Comparison of ENCODE assay signal across 9 cellular contexts in the genomic region with DNA sequence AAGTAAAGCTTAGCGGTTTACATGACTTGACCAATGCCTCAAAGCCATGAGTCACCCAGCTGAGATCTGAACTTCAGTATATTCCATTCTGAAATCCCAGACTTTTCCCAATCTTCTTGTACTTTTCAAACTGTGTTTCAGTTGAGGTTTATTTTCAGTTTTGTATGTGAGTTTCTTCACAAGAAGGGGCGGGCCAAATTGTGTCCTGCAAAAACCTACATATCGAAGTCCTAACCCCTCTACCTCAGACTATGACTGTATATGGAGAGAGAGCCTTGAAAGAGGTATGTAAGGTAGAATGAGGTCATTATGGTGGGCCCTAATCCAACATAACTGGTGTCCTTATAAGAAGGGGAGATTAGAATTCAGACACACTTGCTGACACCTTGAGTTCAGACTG. TPM values are rescaled to one million over a fixed set of nuclear protein-coding genes. Genes with fewer than 3 reads are reported as not detected.
A peak's percentile ranks its signal among the peaks of the same experiment; 100 is the strongest.
DNase-seq lines count a peak whose midpoint lies in the region; ATAC-seq and TF ChIP-seq lines count a peak whose summit lies in the region.
"Had no signal": no experiment of that assay in that cellular context is flagged by ENCODE, and none has a peak within 500 bp of the region (broad histone marks: within the 10 kb centered on the region; RNA-seq: fewer than 3 reads in every experiment).

No MANE protein-coding gene starts in this region.

- peaks cover 32% of the 10 kb centered on the region for H3K9me3 Mint-ChIP-seq in MCF 10A (ENCODE audit: unreplicated experiment)

- H4K5ac ChIP-seq in mesendoderm (ENCODE audit: low read length) = no peak overlapping the region

- CTCF ChIA-PET in MCF 10A (lab: Yijun Ruan, JAX) = interaction anchor here (0.6 to 1.1 kb wide), 3 partner anchors 21 to 1039 kb away, joined by 3 to 4 read pairs (median 3); no protein-coding TSS in a partner anchor

- H3K79me1 ChIP-seq in mesendoderm (ENCODE audit: low read length) = no peaks in the 10 kb centered on the region

- whole genome bisulfite sequencing in mesendoderm (ENCODE audit: extremely low coverage, insufficient coverage, low lambda C conversion rate) = no CpG with 5 or more reads among the region's 3 CpGs
- WGBS in transverse colon (ENCODE audit: low coverage in 1 of 2), 2 donors = 79% methylated on average over 3 of the region's 3 CpGs

- H2BK120ac ChIP-seq in mesendoderm (ENCODE audit: low read depth, low read length) = no peak overlapping the region

- H3K36me3 ChIP-seq in mesendoderm (ENCODE audit: control insufficient read depth, insufficient read depth, low read length) (no peaks in the 10 kb centered on the region), transverse colon (no peaks in the 10 kb centered on the region)

- H3K56ac ChIP-seq in mesendoderm (ENCODE audit: low read length) = no peak overlapping the region

- intact Hi-C loops in MCF 10A (cut with micrococcal nuclease) = no loop called here
- intact Hi-C loops in transverse colon (cut with DNase I; ENCODE audit: low total_unique reads) = no loop called here

- H3K27me3 Mint-ChIP-seq in MCF 10A (ENCODE audit: insufficient read depth, unreplicated experiment) = no peaks in the 10 kb centered on the region

- DNase-seq in MCF 10A (ENCODE audit: unreplicated experiment) (peak; percentile 52), mesendoderm (peak; percentile 2), transverse colon (no peak), NCI-H524 treated with DMSO at 0.1 percent for 48 hours (lab: John Stamatoyannopoulos, UW) (no peak), NCI-H1694 treated with DMSO at 0.1 percent for 48 hours (lab: John Stamatoyannopoulos, UW) (no peak)
- DNase-seq: activated CD4-positive, CD25-positive, alpha-beta regulatory T cell had no signal

- H3K4me1 Mint-ChIP-seq in MCF 10A (ENCODE audit: insufficient read depth, unreplicated experiment) = no peaks in the 10 kb centered on the region

- peak; percentile 9 for ATAC-seq in HG03354 (IDR thresholded peaks at IDR 0.05; ENCODE audit: poor library complexity, severe bottlenecking, unreplicated experiment)
- ATAC-seq in HG03469 (IDR thresholded peaks at IDR 0.05; ENCODE audit: unreplicated experiment) = no peak

- no peak overlapping the region for H3K18ac ChIP-seq in mesendoderm (ENCODE audit: low read length)

- H3K36me3 Mint-ChIP-seq in MCF 10A (ENCODE audit: insufficient read depth, unreplicated experiment) = no peaks in the 10 kb centered on the region

- in situ Hi-C loops in transverse colon (cut with MboI; ENCODE audit: low pct_ligation_motif_present in 1 of 4, low pct_unique_long_range_greater_than_20kb in 1 of 4, low sequenced_read_pairs in 3 of 4) = no loop called here

- H2BK15ac ChIP-seq in mesendoderm (replicated peaks; ENCODE audit: low read depth) = no peak overlapping the region

- POLR2A ChIA-PET in MCF 10A (lab: Yijun Ruan, JAX) = no interaction called here

- H3K27ac ChIP-seq in mesendoderm (ENCODE audit: low read depth, low read length) (no peak overlapping the region), transverse colon (peak overlapping the region; percentile 77 to 85 (median 80))

- no peak overlapping the region for H4K8ac ChIP-seq in mesendoderm (ENCODE audit: low read depth, low read length)

- H3K23ac ChIP-seq in mesendoderm (ENCODE audit: low read length) = no peak overlapping the region

- H3K9me3 ChIP-seq in transverse colon = no peaks in the 10 kb centered on the region

- H3K27ac Mint-ChIP-seq in MCF 10A (ENCODE audit: low read depth, unreplicated experiment) = no peak overlapping the region
- H3K27ac Mint-ChIP-seq: stimulated activated naive CD8-positive, alpha-beta T cell treated with anti-CD3 and anti-CD28 coated beads, Interleukin-15, Interleukin-2, amounts not matched to agents 100 ng/mL and 50 ng/mL, for 24 hours had no signal

- H3K4me1 ChIP-seq in mesendoderm (ENCODE audit: control insufficient read depth, low read depth, low read length) (no peaks in the 10 kb centered on the region), transverse colon (peaks cover 0 to 19% (median 8%) of the 10 kb centered on the region in 4 donors)

- H3K27me3 ChIP-seq in mesendoderm (ENCODE audit: insufficient read depth, low read length, poor library complexity) (no peaks in the 10 kb centered on the region), transverse colon (no peaks in the 10 kb centered on the region)

- H3K4me2 ChIP-seq in mesendoderm (ENCODE audit: low read length) = no peak overlapping the region

- no peak for TF ChIP-seq CTCF in MCF 10A (IDR thresholded peaks at IDR 0.05; ENCODE audit: unreplicated experiment)
- TF ChIP-seq CTCF in transverse colon (IDR thresholded peaks at IDR 0.05) = no peak

- no peak for TF ChIP-seq EP300 in transverse colon (IDR thresholded peaks at IDR 0.05; ENCODE audit: low read depth)

- no peak overlapping the region for H3K4me3 ChIP-seq in mesendoderm (ENCODE audit: low read length)
- peak overlapping the region in 2 of 4 donors; percentile 25 to 47 for H3K4me3 ChIP-seq in transverse colon

- H3K79me2 ChIP-seq in mesendoderm (ENCODE audit: control insufficient read depth, insufficient read depth, low read length) = no peaks in the 10 kb centered on the region

- H2BK5ac ChIP-seq in mesendoderm (ENCODE audit: low read length) = no peak overlapping the region

- no peak overlapping the region for H2AK5ac ChIP-seq in mesendoderm (ENCODE audit: low read length)

- TF ChIP-seq POLR2A in transverse colon (IDR thresholded peaks at IDR 0.05) = no peak

- no TSS peak for BruUV-seq in MCF 10A (replicated peaks; lab: Mats Ljungman, UMichigan)

- H3K9ac ChIP-seq in mesendoderm (ENCODE audit: low read length) = no peak overlapping the region

- no peak overlapping the region for H3K4ac ChIP-seq in mesendoderm (ENCODE audit: low read depth, low read length)

- H3K4me3 Mint-ChIP-seq in MCF 10A (ENCODE audit: unreplicated experiment) = peak overlapping the region; percentile 7

RNA-seq across cellular contexts. Expression of a gene that starts 0.7 kb away (rescaled TPM):
- total RNA-seq in MCF 10A (2022) (not detected in 2 replicates), transverse colon (10 to 100 TPM in 1 of 4 donors, 1 to 10 TPM in 3; 2.2 to 12.4 (median 6.5) TPM)
- 0.03 TPM for polyA plus RNA-seq in mesendoderm (2013, experiment 1 of 2)
- 0.04 TPM for polyA plus RNA-seq in mesendoderm (2013, experiment 2 of 2)

Comparison
In these comparisons a context has a peak if more than half of its experiments do, and no peak if none do; other contexts are left out.
1. DNase-seq: peak in MCF 10A (single experiment) and mesendoderm (single experiment); none in transverse colon (single experiment), NCI-H524 treated with DMSO at 0.1 percent for 48 hours (single experiment) and NCI-H1694 treated with DMSO at 0.1 percent for 48 hours (single experiment).